In genomic region chr19:12629215-12629614, GRCh38 we compare ENCODE assay signal across 20 cellular contexts. TPM values are rescaled to one million over a fixed set of nuclear protein-coding genes. Genes with fewer than 3 reads are reported as not detected.
A peak's percentile ranks its signal among the peaks of the same experiment; 100 is the strongest.
DNase-seq lines count a peak whose midpoint lies in the region; ATAC-seq and TF ChIP-seq lines count a peak whose summit lies in the region.
"Had no signal": no experiment of that assay in that cellular context is flagged by ENCODE, and none has a peak within 500 bp of the region (broad histone marks: within the 10 kb centered on the region; RNA-seq: fewer than 3 reads in every experiment).

No MANE protein-coding gene starts in this region.

- H3F3A ChIP-seq in PC-3 (ENCODE audit: low read length, unreplicated experiment), result peaks cover 11% of the 10 kb centered on the region

- no peak for ATAC-seq in activated T-cell treated with anti-CD3 and anti-CD28 coated beads, Interleukin-2, amount 50 U/mL, for 72 hours (replicated peaks in 1 of 2)
- ATAC-seq in PC-3 (no peak), GM21723 (IDR thresholded peaks at IDR 0.05; ENCODE audit: unreplicated experiment) (no peak)

- DNase-seq in activated T-cell treated with anti-CD3 and anti-CD28 coated beads, Interleukin-2, amount 50 U/mL, for 72 hours, result no peak
- no peak for DNase-seq in activated T-cell treated with anti-CD3 and anti-CD28 coated beads for 4 hours
- no peak for DNase-seq in PC-3
- no peak for DNase-seq in endothelial cell (ENCODE audit: low spot score)
- no peak for DNase-seq in activated CD8-positive, alpha-beta memory T cell treated with anti-CD3 and anti-CD28 coated beads for 24 hours
- DNase-seq: CD4-positive, CD25-positive, alpha-beta regulatory T cell; COR-L47; EL; NCI-H1092 treated with DMSO at 0.1 percent for 48 hours; NCI-H146; NCI-H2029 treated with DMSO at 0.1 percent for 48 hours; NCI-H2171 treated with DMSO at 0.1 percent for 48 hours; NCI-H446; NCI-H69; RPMI8226; SHP77 treated with DMSO at 0.1 percent for 48 hours; SK-N-SH had no signal

- H3K36me3 ChIP-seq in PC-3 (ENCODE audit: low read depth, low read length), result peaks cover 68% of the 10 kb centered on the region

- H3K4me3 ChIP-seq in PC-3 (ENCODE audit: low read length), result no peak overlapping the region; the same call in 1 of the 2 replicates

- CTCF ChIA-PET in PC-3 (lab: Charles Lee), result no interaction called here

- H3K27ac ChIP-seq in PC-3 (ENCODE audit: low read length), result no peak overlapping the region
- H3K27ac ChIP-seq: 22Rv1 had no signal

- H3K27ac Mint-ChIP-seq in activated T-cell treated with anti-CD3 and anti-CD28 coated beads, Interleukin-2, amount 50 U/mL, for 72 hours, result peak overlapping the region; percentile 31
- no peak overlapping the region for H3K27ac Mint-ChIP-seq in endothelial cell (ENCODE audit: unreplicated experiment)
- H3K27ac Mint-ChIP-seq: B cell; CD4-positive, CD25-positive, alpha-beta regulatory T cell had no signal

- H3K9me3 Mint-ChIP-seq in activated T-cell treated with anti-CD3 and anti-CD28 coated beads, Interleukin-2, amount 50 U/mL, for 72 hours, result peaks cover 13 to 15% of the 10 kb centered on the region in 2 donors
- H3K9me3 Mint-ChIP-seq in endothelial cell (ENCODE audit: unreplicated experiment), result peaks cover 17% of the 10 kb centered on the region

- H3K36me3 Mint-ChIP-seq in activated T-cell treated with anti-CD3 and anti-CD28 coated beads, Interleukin-2, amount 50 U/mL, for 72 hours (ENCODE audit: insufficient read depth in 2 of 2), result peaks cover 27 to 46% of the 10 kb centered on the region in 2 donors
- peaks cover 54% of the 10 kb centered on the region for H3K36me3 Mint-ChIP-seq in endothelial cell (ENCODE audit: low read depth, unreplicated experiment)

- no peak overlapping the region for H3K4me2 ChIP-seq in PC-3 (ENCODE audit: low read length)
- H3K4me2 ChIP-seq: SK-N-SH had no signal

- H3K4me1 ChIP-seq in PC-3 (ENCODE audit: insufficient read depth, low read length), result no peaks in the 10 kb centered on the region

- no peak overlapping the region for H3K4me3 Mint-ChIP-seq in activated T-cell treated with anti-CD3 and anti-CD28 coated beads, Interleukin-2, amount 50 U/mL, for 72 hours
- H3K4me3 Mint-ChIP-seq in endothelial cell (ENCODE audit: unreplicated experiment), result peak overlapping the region; percentile 90
- H3K4me3 Mint-ChIP-seq: B cell; CD4-positive, CD25-positive, alpha-beta regulatory T cell had no signal

- no peaks in the 10 kb centered on the region for H3K27me3 Mint-ChIP-seq in activated T-cell treated with anti-CD3 and anti-CD28 coated beads, Interleukin-2, amount 50 U/mL, for 72 hours (ENCODE audit: low read depth)
- H3K27me3 Mint-ChIP-seq in endothelial cell (ENCODE audit: unreplicated experiment), result no peaks in the 10 kb centered on the region
- H3K27me3 Mint-ChIP-seq: B cell; CD4-positive, CD25-positive, alpha-beta regulatory T cell had no signal

- POLR2A ChIA-PET in PC-3 (lab: Charles Lee; ENCODE audit: unreplicated experiment), result no interaction called here

- peaks cover 9% of the 10 kb centered on the region for H3K4me1 Mint-ChIP-seq in activated T-cell treated with anti-CD3 and anti-CD28 coated beads, Interleukin-2, amount 50 U/mL, for 72 hours (ENCODE audit: low read depth)
- no peaks in the 10 kb centered on the region for H3K4me1 Mint-ChIP-seq in endothelial cell (ENCODE audit: unreplicated experiment)
- H3K4me1 Mint-ChIP-seq: B cell had no signal

- TF ChIP-seq CTCF in PC-3 (conservative IDR thresholded peaks at IDR 0.05; ENCODE audit: low read depth, low read length) (no peak), endothelial cell (IDR thresholded peaks at IDR 0.05; ENCODE audit: unreplicated experiment) (no peak)

- BruUV-seq in PC-3 (replicated peaks; lab: Mats Ljungman, UMichigan), result TSS peak; percentile 23

- H3K9ac ChIP-seq in PC-3 (ENCODE audit: low read length), result no peak overlapping the region
- H3K9ac ChIP-seq: SK-N-SH had no signal

- H4K20me1 ChIP-seq in PC-3 (ENCODE audit: low read length), result no peaks in the 10 kb centered on the region

- H2AFZ ChIP-seq in PC-3 (ENCODE audit: low read length), result no peak overlapping the region

- intact Hi-C loops in PC-3 (cut with micrococcal nuclease), result no loop called here

- H3K9me2 ChIP-seq in PC-3 (replicated peaks; ENCODE audit: low read length), result no peaks in the 10 kb centered on the region
- H3K9me2 ChIP-seq: SK-N-SH had no signal

- peaks cover 31% of the 10 kb centered on the region for H3K9me3 ChIP-seq in PC-3 (ENCODE audit: low read length)

- H3K27me3 ChIP-seq in PC-3 (ENCODE audit: low read length), result no peaks in the 10 kb centered on the region

- H3K79me2 ChIP-seq in PC-3 (ENCODE audit: low read length), result no peaks in the 10 kb centered on the region

RNA-seq across cellular contexts. Expression of gene ZNF791, which starts 18.5 kb away (rescaled TPM):
- 10 to 100 TPM; 19.8 to 21.0 TPM for total RNA-seq in activated T-cell treated with anti-CD3 and anti-CD28 coated beads, Interleukin-2, amount 50 U/mL, for 72 hours
- total RNA-seq in PC-3 (2014; rRNA removed) (15.8 and 26.3 TPM in 2 replicates), endothelial cell (ENCODE audit: unreplicated experiment) (29.3 TPM)

RNA-seq across cellular contexts. Expression of gene ZNF490, which starts 18.6 kb away (rescaled TPM):
- 10 to 100 TPM; 12.8 to 16.0 TPM for total RNA-seq in activated T-cell treated with anti-CD3 and anti-CD28 coated beads, Interleukin-2, amount 50 U/mL, for 72 hours
- 6.9 and 10.7 TPM in 2 replicates for total RNA-seq in PC-3 (2014; rRNA removed)
- total RNA-seq in endothelial cell (ENCODE audit: unreplicated experiment), result 11.9 TPM

RNA-seq across cellular contexts. Expression of gene MAN2B1, which starts 37.3 kb away (rescaled TPM):
- 100 to 1,000 TPM in 1 of 2 donors, 10 to 100 TPM in 1; 75.8 to 109 TPM for total RNA-seq in activated T-cell treated with anti-CD3 and anti-CD28 coated beads, Interleukin-2, amount 50 U/mL, for 72 hours
- total RNA-seq in PC-3 (2014; rRNA removed) (62.9 and 67.5 TPM in 2 replicates), endothelial cell (ENCODE audit: unreplicated experiment) (98.4 TPM)

RNA-seq across cellular contexts. Expression of gene WDR83, which starts 37.4 kb away (rescaled TPM):
- total RNA-seq in activated T-cell treated with anti-CD3 and anti-CD28 coated beads, Interleukin-2, amount 50 U/mL, for 72 hours, result 10 to 100 TPM; 18.4 to 24.0 TPM
- total RNA-seq in PC-3 (2014; rRNA removed) (39.5 and 53.5 TPM in 2 replicates), endothelial cell (ENCODE audit: unreplicated experiment) (13.2 TPM)

RNA-seq across cellular contexts. Expression of gene DHPS, which starts 52.5 kb away (rescaled TPM):
- 100 to 1,000 TPM; 140 to 150 TPM for total RNA-seq in activated T-cell treated with anti-CD3 and anti-CD28 coated beads, Interleukin-2, amount 50 U/mL, for 72 hours
- total RNA-seq in PC-3 (2014; rRNA removed), result 140 and 150 TPM in 2 replicates
- 55.3 TPM for total RNA-seq in endothelial cell (ENCODE audit: unreplicated experiment)
